In genomic region chr6:5086294-5086890, GRCh38 we compare ENCODE assay signal across 10 cellular contexts. TPM values are rescaled to one million over a fixed set of nuclear protein-coding genes. Genes with fewer than 3 reads are reported as not detected.
DNase-seq lines count a peak whose midpoint lies in the region; ATAC-seq and TF ChIP-seq lines count a peak whose summit lies in the region.
"Had no signal": no experiment of that assay in that cellular context is flagged by ENCODE, and none has a peak within 500 bp of the region (broad histone marks: within the 10 kb centered on the region; RNA-seq: fewer than 3 reads in every experiment).

No MANE protein-coding gene starts in this region.

- ATAC-seq in GM18867 (IDR thresholded peaks at IDR 0.05; ENCODE audit: unreplicated experiment) = peak; percentile 3

- intact Hi-C loops in sigmoid colon (cut with DNase I) = loop anchor here (5.0 kb wide), 1 partner anchor 309 kb away; the partner anchor contains the start of gene CDYL

- DNase-seq in adipocyte (ENCODE audit: low read depth) = no peak
- DNase-seq in sigmoid colon = no peak
- DNase-seq in GM19238 (ENCODE audit: insufficient read length, low spot score) = no peak
- no peak for DNase-seq in HPDE6-E6E7 (ENCODE audit: extremely low spot score)
- DNase-seq in GM13976 (ENCODE audit: low spot score) = no peak
- DNase-seq in CD8-positive, alpha-beta memory T cell = no peak
- DNase-seq: activated CD8-positive, alpha-beta memory T cell treated with anti-CD3 and anti-CD28 coated beads, Interleukin-2, amount 10 ng/mL, durations not matched to agents 7 days and 5 days; effector CD4-positive, alpha-beta T cell had no signal

- H3K27me3 ChIP-seq in adipocyte (replicated peaks; ENCODE audit: control insufficient read depth, insufficient read depth, low read length) (no peaks in the 10 kb centered on the region), iPS-20b (ENCODE audit: insufficient read depth, low read length) (peaks cover 79% of the 10 kb centered on the region), sigmoid colon (no peaks in the 10 kb centered on the region)
- H3K27me3 ChIP-seq in CD8-positive, alpha-beta memory T cell (ENCODE audit: insufficient read depth, low read length, poor library complexity, severe bottlenecking) = no peaks in the 10 kb centered on the region

- H3K9me3 ChIP-seq in adipocyte (ENCODE audit: control insufficient read depth, low read length) (no peaks in the 10 kb centered on the region), iPS-20b (ENCODE audit: insufficient read depth, low read depth, low read length) (no peaks in the 10 kb centered on the region), sigmoid colon (no peaks in the 10 kb centered on the region)
- H3K9me3 ChIP-seq in CD8-positive, alpha-beta memory T cell (ENCODE audit: low read length) = no peaks in the 10 kb centered on the region

- peaks cover 0 to 2% (median 0%) of the 10 kb centered on the region in 5 donors for H3K9me3 Mint-ChIP-seq in CD8-positive, alpha-beta memory T cell

- H3K36me3 Mint-ChIP-seq in CD8-positive, alpha-beta memory T cell = no peaks in the 10 kb centered on the region

- H3K4me3 Mint-ChIP-seq in CD8-positive, alpha-beta memory T cell = no peak overlapping the region
- H3K4me3 Mint-ChIP-seq: activated CD8-positive, alpha-beta memory T cell treated with anti-CD3 and anti-CD28 coated beads, Interleukin-2, amount 10 ng/mL, durations not matched to agents 7 days and 5 days had no signal

- H3K36me3 ChIP-seq in adipocyte (ENCODE audit: control insufficient read depth, insufficient read depth, low read length, severe bottlenecking) (no peaks in the 10 kb centered on the region), iPS-20b (ENCODE audit: insufficient read depth, low read depth, low read length) (no peaks in the 10 kb centered on the region), sigmoid colon (no peaks in the 10 kb centered on the region)
- H3K36me3 ChIP-seq in CD8-positive, alpha-beta memory T cell (ENCODE audit: insufficient read depth, low read length) = no peaks in the 10 kb centered on the region

- peak overlapping the region; percentile 84 for H3K4me3 ChIP-seq in adipocyte (ENCODE audit: low read length)
- H3K4me3 ChIP-seq in iPS-20b (ENCODE audit: low read length) = peak overlapping the region; percentile 55; the same call in 1 of the 2 replicates
- peak overlapping the region; percentile 51 to 73 (median 64) for H3K4me3 ChIP-seq in sigmoid colon
- no peak overlapping the region for H3K4me3 ChIP-seq in CD8-positive, alpha-beta memory T cell (ENCODE audit: low read length)

- no peak for TF ChIP-seq CTCF in sigmoid colon (IDR thresholded peaks at IDR 0.05)
- TF ChIP-seq CTCF in GM13976 (IDR thresholded peaks at IDR 0.05; ENCODE audit: borderline replicate concordance, control extremely low read depth, extremely low read depth, insufficient read depth, missing control alignments) = no peak

- no peak overlapping the region for H3K27ac Mint-ChIP-seq in CD8-positive, alpha-beta memory T cell
- H3K27ac Mint-ChIP-seq: activated CD8-positive, alpha-beta memory T cell treated with anti-CD3 and anti-CD28 coated beads, Interleukin-2, amount 10 ng/mL, durations not matched to agents 7 days and 5 days had no signal

- no peak for TF ChIP-seq EP300 in sigmoid colon (IDR thresholded peaks at IDR 0.05)

- in situ Hi-C loops in GM13976 (cut with MboI; ENCODE audit: low sequenced_read_pairs, unreplicated experiment) = no loop called here

- H3K4me1 ChIP-seq in adipocyte (ENCODE audit: control insufficient read depth, insufficient read depth, low read length) = peaks cover 26% of the 10 kb centered on the region
- H3K4me1 ChIP-seq in iPS-20b (ENCODE audit: insufficient read depth, low read length) = no peaks in the 10 kb centered on the region
- H3K4me1 ChIP-seq in sigmoid colon = peaks cover 0 to 25% (median 16%) of the 10 kb centered on the region in 4 donors
- no peaks in the 10 kb centered on the region for H3K4me1 ChIP-seq in CD8-positive, alpha-beta memory T cell (ENCODE audit: insufficient read depth, low read length)

- H3K9ac ChIP-seq in adipocyte (ENCODE audit: low read length) (peak overlapping the region; percentile 84), iPS-20b (ENCODE audit: low read depth, low read length) (no peak overlapping the region)

- no peak for TF ChIP-seq POLR2A in sigmoid colon (IDR thresholded peaks at IDR 0.05)

- H3K27me3 Mint-ChIP-seq in CD8-positive, alpha-beta memory T cell = peaks cover 33 to 58% of the 10 kb centered on the region in 2 donors

- 36 to 76% methylated on average over 56 of the region's 56 CpGs for WGBS in sigmoid colon, 2 donors

- POLR2A ChIA-PET in CD8-positive, alpha-beta memory T cell (lab: Charles Lee) = no interaction called here

- CTCF ChIA-PET in CD8-positive, alpha-beta memory T cell (lab: Charles Lee) = no interaction called here

- peaks cover 0 to 11% (median 2%) of the 10 kb centered on the region in 3 donors for H3K4me1 Mint-ChIP-seq in CD8-positive, alpha-beta memory T cell

- H3K27ac ChIP-seq in iPS-20b (ENCODE audit: low read length) (no peak overlapping the region), sigmoid colon (peak overlapping the region; percentile 73 to 86 (median 83))
- H3K27ac ChIP-seq in CD8-positive, alpha-beta memory T cell (ENCODE audit: low read depth, low read length) = no peak overlapping the region

RNA-seq across cellular contexts. Expression of gene PPP1R3G, which starts 1.3 kb away (rescaled TPM):
- 1 to 10 TPM; 1.8 to 3.0 (median 2.2) TPM for total RNA-seq in sigmoid colon
- polyA plus RNA-seq in sigmoid colon = under 1 TPM; under 0.01 to 0.63 (median 0.23) TPM
- not detected for total RNA-seq in CD8-positive, alpha-beta memory T cell
- polyA plus RNA-seq in CD8-positive, alpha-beta memory T cell = not detected
- total RNA-seq: activated CD8-positive, alpha-beta memory T cell treated with anti-CD3 and anti-CD28 coated beads, Interleukin-2, amount 10 ng/mL, durations not matched to agents 7 days and 5 days had no signal

Comparison
In these comparisons a context has a peak if more than half of its experiments do, and no peak if none do; other contexts are left out.
1. H3K27ac ChIP-seq: peak in sigmoid colon (4 of 4); none in iPS-20b (single experiment) and CD8-positive, alpha-beta memory T cell (single experiment).